In genomic region chr12:67026847-67027246, GRCh38 we compare ENCODE assay signal across 16 cellular contexts.
A peak's percentile ranks its signal among the peaks of the same experiment; 100 is the strongest.
DNase-seq lines count a peak whose midpoint lies in the region; ATAC-seq and TF ChIP-seq lines count a peak whose summit lies in the region.
"Had no signal": no experiment of that assay in that cellular context is flagged by ENCODE, and none has a peak within 500 bp of the region (broad histone marks: within the 10 kb centered on the region; RNA-seq: fewer than 3 reads in every experiment).

No MANE protein-coding gene starts in this region.

- no peak overlapping the region for H3K4ac ChIP-seq in mesenchymal stem cell (ENCODE audit: low read depth in 1 of 2, low read length in 2 of 2)

- H4K8ac ChIP-seq in mesenchymal stem cell (ENCODE audit: low read length) = no peak overlapping the region

- POLR2A ChIA-PET in Caco-2 (lab: Charles Lee) = no interaction called here

- no peak overlapping the region for H2BK5ac ChIP-seq in mesenchymal stem cell (ENCODE audit: low read depth, low read length, poor library complexity, severe bottlenecking)

- H3K18ac ChIP-seq in mesenchymal stem cell (ENCODE audit: low read depth in 1 of 2, low read length in 2 of 2) = no peak overlapping the region

- peaks cover 7% of the 10 kb centered on the region for H3K4me1 Mint-ChIP-seq in Caco-2 (ENCODE audit: low read depth, unreplicated experiment)

- no peak for TF ChIP-seq CTCF in Caco-2 (IDR thresholded peaks at IDR 0.05; ENCODE audit: insufficient read depth in 1 of 2, low read depth in 1 of 2, low read length in 1 of 2, severe bottlenecking in 1 of 2, unreplicated experiment in 1 of 2)

- H3K9me3 Mint-ChIP-seq in Caco-2 (ENCODE audit: unreplicated experiment) = no peaks in the 10 kb centered on the region
- H3K9me3 Mint-ChIP-seq: CD4-positive, alpha-beta T cell had no signal

- H2AFZ ChIP-seq in mesenchymal stem cell (ENCODE audit: low read depth, low read length) (no peak overlapping the region), Karpas-422 (ENCODE audit: low read length) (no peak overlapping the region)

- no peak overlapping the region for H3K14ac ChIP-seq in mesenchymal stem cell (ENCODE audit: low read length in 2 of 2)

- no peaks in the 10 kb centered on the region for H4K20me1 ChIP-seq in Karpas-422 (ENCODE audit: insufficient read depth, low read depth, low read length)

- H3K4me1 ChIP-seq in Caco-2 (peaks cover 3% of the 10 kb centered on the region; the same call in 1 of the 2 replicates), SJCRH30 (peaks cover 12% of the 10 kb centered on the region), mesenchymal stem cell (ENCODE audit: control insufficient read depth, insufficient read depth, low read depth, low read length) (peaks cover 1% of the 10 kb centered on the region), Karpas-422 (ENCODE audit: low read length) (no peaks in the 10 kb centered on the region)
- H3K4me1 ChIP-seq: BE2C, Peyer's patch had no signal

- no peak overlapping the region for H2BK12ac ChIP-seq in mesenchymal stem cell (ENCODE audit: low read length in 2 of 2)

- BruUV-seq in Caco-2 (replicated peaks; lab: Mats Ljungman, UMichigan) = no TSS peak

- CTCF ChIA-PET in Caco-2 (lab: Charles Lee) = no interaction called here

- peak overlapping the region; percentile 40 for H2BK15ac ChIP-seq in mesenchymal stem cell (ENCODE audit: low read depth, poor library complexity, severe bottlenecking)

- H3K4me3 Mint-ChIP-seq in Caco-2 (ENCODE audit: unreplicated experiment) = no peak overlapping the region
- H3K4me3 Mint-ChIP-seq: CD4-positive, alpha-beta T cell had no signal

- H3K4me2 ChIP-seq in mesenchymal stem cell (ENCODE audit: low read length, poor library complexity, severe bottlenecking) (no peak overlapping the region), Karpas-422 (ENCODE audit: low read depth, low read length, poor library complexity, severe bottlenecking) (no peak overlapping the region)
- H3K4me2 ChIP-seq: KMS-11 had no signal

- H2AK5ac ChIP-seq in mesenchymal stem cell (ENCODE audit: low read length, severe bottlenecking) = no peak overlapping the region

- intact Hi-C loops in Caco-2 (cut with micrococcal nuclease; ENCODE audit: unreplicated experiment) = loop anchor here (5.0 kb wide), 1 partner anchor 40 kb away; no protein-coding TSS in a partner anchor

- H3K27me3 ChIP-seq in Caco-2 (replicated peaks; ENCODE audit: control insufficient read depth, insufficient read depth, low read length) = no peaks in the 10 kb centered on the region
- H3K27me3 ChIP-seq in SJCRH30 = no peaks in the 10 kb centered on the region
- H3K27me3 ChIP-seq in mesenchymal stem cell (ENCODE audit: control insufficient read depth in 1 of 2, insufficient read depth in 1 of 2, low read length in 2 of 2) = peaks cover 0 to 6% of the 10 kb centered on the region in 2 experiments
- no peaks in the 10 kb centered on the region for H3K27me3 ChIP-seq in Karpas-422 (ENCODE audit: low read length)
- H3K27me3 ChIP-seq: BE2C, Peyer's patch had no signal

- H2BK120ac ChIP-seq in mesenchymal stem cell (ENCODE audit: low read depth, low read length) = no peak overlapping the region

- H3K9me2 ChIP-seq in Karpas-422 (replicated peaks; ENCODE audit: insufficient read depth, low read length) = no peaks in the 10 kb centered on the region

- DNase-seq in Caco-2 (peak; percentile 16 to 46), NCI-H146 (lab: John Stamatoyannopoulos, UW) (peak; percentile 31), SJCRH30 (no peak), mesenchymal stem cell (no peak), GDM1 (lab: John Stamatoyannopoulos, UW) (no peak), Karpas-422 (no peak)
- DNase-seq: BE2C; CD4-positive, alpha-beta T cell; DMS153; GOT3; NCI-H1417 treated with DMSO at 0.1 percent for 48 hours; NCI-H2081; NK-92 treated with Interleukin-12 subunit alpha and Interleukin-12 subunit beta, amount 100 ng/mL, for 24 hours; Peyer's patch had no signal

- no CpG with 5 or more reads among the region's 3 CpGs for WGBS in mesenchymal stem cell

- H3K9ac ChIP-seq in mesenchymal stem cell (ENCODE audit: low read length) = no peak overlapping the region
- no peak overlapping the region for H3K9ac ChIP-seq in Karpas-422 (ENCODE audit: low read length)
- H3K9ac ChIP-seq: KMS-11 had no signal

- H3K27me3 Mint-ChIP-seq in Caco-2 (ENCODE audit: insufficient read depth, unreplicated experiment) = peaks cover 18% of the 10 kb centered on the region
- H3K27me3 Mint-ChIP-seq: CD4-positive, alpha-beta T cell had no signal

- ATAC-seq in HG03457 (IDR thresholded peaks at IDR 0.05; ENCODE audit: unreplicated experiment) = no peak

- H3K79me2 ChIP-seq in Karpas-422 (ENCODE audit: low read length) = no peaks in the 10 kb centered on the region

- no peak overlapping the region for H3K4me3 ChIP-seq in Caco-2 (ENCODE audit: low read depth, low read length)
- H3K4me3 ChIP-seq in SJCRH30 = no peak overlapping the region
- no peak overlapping the region for H3K4me3 ChIP-seq in mesenchymal stem cell (ENCODE audit: insufficient read depth in 1 of 2, low read depth in 1 of 2, low read length in 2 of 2)
- H3K4me3 ChIP-seq in Karpas-422 (ENCODE audit: low read length) = no peak overlapping the region
- H3K4me3 ChIP-seq: Peyer's patch had no signal

- no peaks in the 10 kb centered on the region for H3K79me1 ChIP-seq in mesenchymal stem cell (replicated peaks; ENCODE audit: low read length, poor library complexity, severe bottlenecking)

- H3K27ac Mint-ChIP-seq in Caco-2 (ENCODE audit: unreplicated experiment) = no peak overlapping the region
- H3K27ac Mint-ChIP-seq: CD4-positive, alpha-beta T cell had no signal

- no peak overlapping the region for H3K23ac ChIP-seq in mesenchymal stem cell (ENCODE audit: low read length in 2 of 2)

- no peak overlapping the region for H4K91ac ChIP-seq in mesenchymal stem cell (ENCODE audit: low read length)

- no peaks in the 10 kb centered on the region for H3K36me3 Mint-ChIP-seq in Caco-2 (ENCODE audit: insufficient read depth, unreplicated experiment)

- H3K36me3 ChIP-seq in Caco-2 (ENCODE audit: control insufficient read depth, insufficient read depth, low read length) = no peaks in the 10 kb centered on the region
- H3K36me3 ChIP-seq in SJCRH30 = no peaks in the 10 kb centered on the region
- H3K36me3 ChIP-seq in mesenchymal stem cell (ENCODE audit: control insufficient read depth in 1 of 2, insufficient read depth in 2 of 2, low read depth in 1 of 2, low read length in 2 of 2) = no peaks in the 10 kb centered on the region
- no peaks in the 10 kb centered on the region for H3K36me3 ChIP-seq in Karpas-422 (ENCODE audit: insufficient read depth, low read length)
- H3K36me3 ChIP-seq: BE2C, Peyer's patch had no signal

- H3K9me3 ChIP-seq in Caco-2 (no peaks in the 10 kb centered on the region), SJCRH30 (replicated peaks) (no peaks in the 10 kb centered on the region), mesenchymal stem cell (ENCODE audit: control insufficient read depth, low read length) (peaks cover 8% of the 10 kb centered on the region), Karpas-422 (ENCODE audit: low read length) (no peaks in the 10 kb centered on the region)
- H3K9me3 ChIP-seq: BE2C, Peyer's patch had no signal

- H3K27ac ChIP-seq in SJCRH30 (peak overlapping the region; percentile 43; the same call in 1 of the 2 replicates), mesenchymal stem cell (ENCODE audit: low read length, poor library complexity, severe bottlenecking) (no peak overlapping the region), Karpas-422 (ENCODE audit: low read length) (no peak overlapping the region)
- H3K27ac ChIP-seq: KMS-11, Peyer's patch had no signal

Comparison
In these comparisons a context has a peak if more than half of its experiments do, and no peak if none do; other contexts are left out.
1. DNase-seq: peak in Caco-2 (2 of 2) and NCI-H146 (single experiment); none in SJCRH30 (0 of 2), mesenchymal stem cell (single experiment), GDM1 (single experiment) and Karpas-422 (single experiment).